In the genomic region with DNA sequence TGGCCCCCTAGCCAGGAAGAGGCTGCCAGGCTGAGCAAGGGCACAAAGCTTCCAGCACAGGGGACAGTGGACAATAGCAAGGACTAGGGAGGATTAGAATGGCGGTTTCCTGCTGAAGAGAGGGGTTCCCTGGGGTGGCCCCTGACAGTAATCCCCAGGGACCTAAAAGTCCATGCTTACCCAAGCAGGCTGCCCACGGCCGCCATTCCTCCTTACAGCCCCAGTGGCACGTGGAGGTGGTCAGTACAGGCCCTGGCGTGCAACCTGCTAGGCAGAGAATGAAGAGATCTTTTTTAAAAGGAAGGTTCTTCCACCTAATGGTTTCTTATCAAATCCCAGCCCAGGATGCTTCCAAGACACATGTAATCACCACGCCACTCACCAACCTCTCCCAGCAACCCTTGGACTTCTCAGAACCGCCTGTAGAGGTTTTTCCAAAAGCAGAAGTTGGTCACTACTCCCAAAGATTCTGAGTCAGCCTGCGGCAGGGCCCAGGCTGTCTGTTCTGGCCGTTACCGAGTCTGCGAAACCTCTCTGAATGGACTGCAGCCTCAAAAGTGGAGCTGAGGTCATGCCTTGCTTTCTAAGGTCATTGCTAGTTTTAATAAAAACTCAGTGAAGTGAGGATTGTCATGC, we compare ENCODE assay signal across 8 cellular contexts. TPM values are rescaled to one million over a fixed set of nuclear protein-coding genes. Genes with fewer than 3 reads are reported as not detected.
DNase-seq lines count a peak whose midpoint lies in the region; ATAC-seq, FAIRE-seq and TF ChIP-seq lines count a peak whose summit lies in the region.

No MANE protein-coding gene starts in this region.

- no peak overlapping the region for H2BK5ac ChIP-seq in mesenchymal stem cell (ENCODE audit: low read depth, low read length, poor library complexity, severe bottlenecking)

- H3K4me1 ChIP-seq in heart right ventricle (peaks cover 12 to 45% (median 34%) of the 10 kb centered on the region in 9 donors), astrocyte (ENCODE audit: insufficient read depth, low read length) (peaks cover 14% of the 10 kb centered on the region), mesenchymal stem cell (ENCODE audit: control insufficient read depth, insufficient read depth, low read depth, low read length) (peaks cover 26% of the 10 kb centered on the region), uterus (peaks cover 0 to 16% of the 10 kb centered on the region in 2 donors)

- TF ChIP-seq CTCF in heart right ventricle (IDR thresholded peaks at IDR 0.05) (no peak), astrocyte (IDR thresholded peaks at IDR 0.05; ENCODE audit: insufficient read depth, low read depth, low read length) (no peak), uterus (IDR thresholded peaks at IDR 0.05) (no peak)

- no peak overlapping the region for H2BK120ac ChIP-seq in mesenchymal stem cell (ENCODE audit: low read depth, low read length)

- H3K4ac ChIP-seq in mesenchymal stem cell (ENCODE audit: low read depth in 1 of 2, low read length in 2 of 2): no peak overlapping the region

- TF ChIP-seq POLR2A in uterus (IDR thresholded peaks at IDR 0.05): no peak

- H4K20me1 ChIP-seq in astrocyte (ENCODE audit: insufficient read depth, low read length): no peaks in the 10 kb centered on the region

- 78 to 80% methylated on average over 11 of the region's 11 CpGs for WGBS in heart right ventricle, 2 donors
- WGBS in mesenchymal stem cell: 87% methylated on average over 9 of the region's 11 CpGs

- peak overlapping the region; percentile 90 for H3K4me3 Mint-ChIP-seq in astrocyte (ENCODE audit: unreplicated experiment)

- H2BK12ac ChIP-seq in mesenchymal stem cell (ENCODE audit: low read length in 2 of 2): no peak overlapping the region

- H3K9me3 Mint-ChIP-seq in astrocyte (ENCODE audit: unreplicated experiment): no peaks in the 10 kb centered on the region

- H3K23ac ChIP-seq in mesenchymal stem cell (ENCODE audit: low read length in 2 of 2): no peak overlapping the region

- H2AK5ac ChIP-seq in mesenchymal stem cell (ENCODE audit: low read length, severe bottlenecking): no peak overlapping the region

- H3K27ac Mint-ChIP-seq in astrocyte (ENCODE audit: unreplicated experiment): peak overlapping the region; percentile 92

- H3K36me3 ChIP-seq in heart right ventricle (peaks cover 0 to 27% (median 10%) of the 10 kb centered on the region in 9 donors), astrocyte (ENCODE audit: insufficient read depth, low read length) (no peaks in the 10 kb centered on the region), mesenchymal stem cell (ENCODE audit: control insufficient read depth in 1 of 2, insufficient read depth in 2 of 2, low read depth in 1 of 2, low read length in 2 of 2) (peaks cover 23 to 33% of the 10 kb centered on the region in 2 experiments), uterus (no peaks in the 10 kb centered on the region)

- peaks cover 4% of the 10 kb centered on the region for H3K36me3 Mint-ChIP-seq in astrocyte (ENCODE audit: low read depth, unreplicated experiment)

- H3K4me2 ChIP-seq in astrocyte (ENCODE audit: low read length) (peak overlapping the region; percentile 85), mesenchymal stem cell (ENCODE audit: low read length, poor library complexity, severe bottlenecking) (peak overlapping the region; percentile 68)

- no peak overlapping the region for H3K18ac ChIP-seq in mesenchymal stem cell (ENCODE audit: low read depth in 1 of 2, low read length in 2 of 2)

- peak overlapping the region; percentile 7 for H4K8ac ChIP-seq in mesenchymal stem cell (ENCODE audit: low read length)

- H2AFZ ChIP-seq in astrocyte (ENCODE audit: low read depth, low read length) (no peak overlapping the region), mesenchymal stem cell (ENCODE audit: low read depth, low read length) (no peak overlapping the region)

- no peak overlapping the region for H3K14ac ChIP-seq in mesenchymal stem cell (ENCODE audit: low read length in 2 of 2)

- FAIRE-seq in astrocyte (lab: Jason Lieb, UNC): no peak

- H3K79me1 ChIP-seq in mesenchymal stem cell (replicated peaks; ENCODE audit: low read length, poor library complexity, severe bottlenecking): peaks cover 30% of the 10 kb centered on the region

- H2BK15ac ChIP-seq in mesenchymal stem cell (ENCODE audit: low read depth, poor library complexity, severe bottlenecking): no peak overlapping the region

- no peaks in the 10 kb centered on the region for H3K27me3 ChIP-seq in heart right ventricle
- H3K27me3 ChIP-seq in astrocyte (ENCODE audit: insufficient read depth, low read length): no peaks in the 10 kb centered on the region
- H3K27me3 ChIP-seq in mesenchymal stem cell (ENCODE audit: control insufficient read depth in 1 of 2, insufficient read depth in 1 of 2, low read length in 2 of 2): no peaks in the 10 kb centered on the region
- no peaks in the 10 kb centered on the region for H3K27me3 ChIP-seq in uterus

- DNase-seq in heart right ventricle (no peak), left cardiac atrium (no peak), astrocyte (ENCODE audit: low read depth) (no peak), mesenchymal stem cell (no peak), uterus (no peak), DMS53 treated with DMSO at 0.1 percent for 48 hours (lab: John Stamatoyannopoulos, UW; ENCODE audit: unreplicated experiment) (no peak), DMS53 (lab: John Stamatoyannopoulos, UW) (no peak)

- peaks cover 30% of the 10 kb centered on the region for H3K79me2 ChIP-seq in astrocyte (ENCODE audit: insufficient read depth, low read length)

- peaks cover 7% of the 10 kb centered on the region for H3K4me1 Mint-ChIP-seq in astrocyte (ENCODE audit: low read depth, unreplicated experiment)

- no peak overlapping the region for H4K91ac ChIP-seq in mesenchymal stem cell (ENCODE audit: low read length)

- no peak for ATAC-seq in heart right ventricle
- no peak for ATAC-seq in left cardiac atrium
- ATAC-seq in GM18519 (IDR thresholded peaks at IDR 0.05; ENCODE audit: low FRiP score, unreplicated experiment): no peak

- H3K9me3 ChIP-seq in heart right ventricle (no peaks in the 10 kb centered on the region), astrocyte (ENCODE audit: insufficient read depth, low read depth, low read length) (no peaks in the 10 kb centered on the region), mesenchymal stem cell (ENCODE audit: control insufficient read depth, low read length) (no peaks in the 10 kb centered on the region), uterus (no peaks in the 10 kb centered on the region)

- H3K27ac ChIP-seq in heart right ventricle (peak overlapping the region in 8 of 10 donors; percentile 76 to 96 (median 89)), astrocyte (ENCODE audit: low read depth, low read length) (peak overlapping the region; percentile 78), mesenchymal stem cell (ENCODE audit: low read length, poor library complexity, severe bottlenecking) (no peak overlapping the region), uterus (peak overlapping the region; percentile 94 to 97)

- intact Hi-C loops in heart right ventricle (cut with DNase I) (no loop called here), left cardiac atrium (cut with DNase I) (no loop called here), uterus (cut with DNase I; ENCODE audit: low total_unique reads) (no loop called here)

- no peaks in the 10 kb centered on the region for H3K27me3 Mint-ChIP-seq in astrocyte (ENCODE audit: low read depth, unreplicated experiment)

- peak overlapping the region in 9 of 10 donors; percentile 82 to 99 (median 95) for H3K4me3 ChIP-seq in heart right ventricle
- H3K4me3 ChIP-seq in astrocyte (ENCODE audit: insufficient read depth, low read depth, low read length): peak overlapping the region; percentile 83
- peak overlapping the region; percentile 85 to 99 for H3K4me3 ChIP-seq in mesenchymal stem cell (ENCODE audit: insufficient read depth in 1 of 2, low read depth in 1 of 2, low read length in 2 of 2)
- peak overlapping the region; percentile 71 to 82 for H3K4me3 ChIP-seq in uterus

- peak overlapping the region; percentile 95 for H3K9ac ChIP-seq in astrocyte (ENCODE audit: low read length)
- peak overlapping the region; percentile 93 for H3K9ac ChIP-seq in mesenchymal stem cell (ENCODE audit: low read length)

RNA-seq across cellular contexts. Expression of a gene that starts 0.9 kb away (rescaled TPM):
- total RNA-seq in heart right ventricle (10 to 100 TPM; 38.0 to 65.2 (median 46.3) TPM), left cardiac atrium (10 to 100 TPM; 43.5 to 48.9 TPM), astrocyte (50.8 and 53.3 TPM in 2 replicates), uterus (10 to 100 TPM; 19.4 to 43.4 (median 33.6) TPM)
- polyA plus RNA-seq in heart right ventricle: 100 to 1,000 TPM; 113 to 174 TPM
- 49.1 TPM for polyA plus RNA-seq in mesenchymal stem cell (2013, experiment 1 of 2)
- polyA plus RNA-seq in mesenchymal stem cell (2013, experiment 2 of 2): 50.1 TPM

RNA-seq across cellular contexts. Expression of a gene that starts 5.0 kb away (rescaled TPM):
- 10 to 100 TPM in 1 of 10 donors, 1 to 10 TPM in 9; 5.6 to 10.6 (median 6.3) TPM for total RNA-seq in heart right ventricle
- 10 to 100 TPM; 11.3 to 15.7 TPM for polyA plus RNA-seq in heart right ventricle
- total RNA-seq in left cardiac atrium: 1 to 10 TPM; 7.7 to 8.0 TPM
- 19.8 and 21.8 TPM in 2 replicates for total RNA-seq in astrocyte
- 10.8 TPM for polyA plus RNA-seq in mesenchymal stem cell (2013, experiment 1 of 2)
- 11.6 TPM for polyA plus RNA-seq in mesenchymal stem cell (2013, experiment 2 of 2)
- 10 to 100 TPM in 3 of 4 donors, not detected in 1; 10.6 to 18.6 (median 12.6) TPM for total RNA-seq in uterus

RNA-seq across cellular contexts. Expression of a gene that starts 25.7 kb away (rescaled TPM):
- total RNA-seq in heart right ventricle (100 to 1,000 TPM; 262 to 372 (median 338) TPM), left cardiac atrium (100 to 1,000 TPM; 295 to 397 TPM), astrocyte (431 and 435 TPM in 2 replicates), uterus (100 to 1,000 TPM; 165 to 340 (median 203) TPM)
- 100 to 1,000 TPM; 204 to 498 TPM for polyA plus RNA-seq in heart right ventricle
- 366 TPM for polyA plus RNA-seq in mesenchymal stem cell (2013, experiment 1 of 2)
- 367 TPM for polyA plus RNA-seq in mesenchymal stem cell (2013, experiment 2 of 2)

RNA-seq across cellular contexts. Expression of a gene that starts 31.9 kb away (rescaled TPM):
- total RNA-seq in heart right ventricle: 100 to 1,000 TPM; 121 to 207 (median 159) TPM
- polyA plus RNA-seq in heart right ventricle: 100 to 1,000 TPM; 275 to 474 TPM
- 100 to 1,000 TPM; 153 to 185 TPM for total RNA-seq in left cardiac atrium
- total RNA-seq in astrocyte: 214 and 217 TPM in 2 replicates
- polyA plus RNA-seq in mesenchymal stem cell (2013, experiment 1 of 2): 218 TPM
- 225 TPM for polyA plus RNA-seq in mesenchymal stem cell (2013, experiment 2 of 2)
- total RNA-seq in uterus: 100 to 1,000 TPM; 124 to 406 (median 289) TPM

RNA-seq across cellular contexts. Expression of a gene that starts 41.6 kb away (rescaled TPM):
- 1 to 10 TPM in 7 of 10 donors, under 1 TPM in 3; 0.61 to 1.5 (median 1.2) TPM for total RNA-seq in heart right ventricle
- 1 to 10 TPM; 1.0 to 1.4 TPM for polyA plus RNA-seq in heart right ventricle
- 1 to 10 TPM; 2.2 to 2.3 TPM for total RNA-seq in left cardiac atrium
- 1.1 and 1.4 TPM in 2 replicates for total RNA-seq in astrocyte
- 0.33 TPM for polyA plus RNA-seq in mesenchymal stem cell (2013, experiment 1 of 2)
- polyA plus RNA-seq in mesenchymal stem cell (2013, experiment 2 of 2): 0.37 TPM
- 10 to 100 TPM in 2 of 4 donors, 1 to 10 TPM in 2; 2.6 to 25.8 (median 10.7) TPM for total RNA-seq in uterus
